21 cellular contexts compared by ENCODE assay signal in the genomic region with DNA sequence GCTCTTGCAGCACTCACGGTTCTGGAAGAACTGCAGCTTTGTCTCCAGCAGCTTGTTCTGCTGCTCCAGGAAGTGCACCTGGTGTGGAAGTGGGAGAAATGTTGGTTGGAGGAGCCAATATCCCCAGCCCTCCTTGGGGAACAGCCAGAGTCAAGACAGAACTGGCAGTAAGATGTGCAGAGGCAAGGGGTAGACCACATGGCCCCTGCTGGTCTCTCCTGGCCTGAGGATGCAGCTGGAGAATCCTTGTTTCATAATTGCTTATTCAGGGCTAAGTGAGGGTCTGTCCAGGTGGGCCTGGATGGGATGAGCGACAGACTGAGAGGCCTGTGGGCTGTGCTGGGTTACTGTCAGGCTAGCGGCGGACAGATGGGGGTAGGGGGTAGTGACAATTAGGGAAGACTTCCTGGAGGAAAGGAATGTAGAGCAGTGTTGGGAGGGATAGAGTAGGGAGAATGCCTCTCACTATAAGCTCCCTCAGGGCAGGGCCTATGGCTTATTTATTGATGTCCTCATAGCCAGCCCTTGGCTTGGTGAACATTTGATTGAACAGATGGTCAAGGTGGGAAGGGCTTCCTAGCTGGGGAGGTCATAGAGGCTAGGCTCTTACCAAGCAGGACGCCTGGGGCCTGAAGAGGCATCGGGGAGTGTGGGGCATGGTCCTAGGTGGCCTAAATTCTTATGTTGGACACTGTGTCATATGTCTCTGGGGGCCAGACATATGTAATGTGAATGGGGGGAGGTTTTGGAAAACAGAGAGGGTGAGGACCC. TPM values are rescaled to one million over a fixed set of nuclear protein-coding genes. Genes with fewer than 3 reads are reported as not detected.
DNase-seq lines count a peak whose midpoint lies in the region; ATAC-seq and TF ChIP-seq lines count a peak whose summit lies in the region.
"Had no signal": no experiment of that assay in that cellular context is flagged by ENCODE, and none has a peak within 500 bp of the region (broad histone marks: within the 10 kb centered on the region; RNA-seq: fewer than 3 reads in every experiment).

No MANE protein-coding gene starts in this region.

- H3K36me3 Mint-ChIP-seq in MCF 10A (ENCODE audit: insufficient read depth, unreplicated experiment): peaks cover 5% of the 10 kb centered on the region
- no peaks in the 10 kb centered on the region for H3K36me3 Mint-ChIP-seq in stimulated activated naive B cell treated with anti-CD40 and anti-IgM and Interleukin-4, amounts not matched to agents 10 μg/mL and 1 μg/mL and 100 μg/mL, for 72 hours
- H3K36me3 Mint-ChIP-seq: CD8-positive, alpha-beta memory T cell; IgD-negative memory B cell had no signal

- H3K79me2 ChIP-seq in mammary epithelial cell (ENCODE audit: insufficient read depth, low read length): no peaks in the 10 kb centered on the region
- H3K79me2 ChIP-seq in osteoblast (ENCODE audit: insufficient read depth, low read length): no peaks in the 10 kb centered on the region

- intact Hi-C loops in MCF 10A (cut with micrococcal nuclease): no loop called here
- intact Hi-C loops in mammary epithelial cell (cut with micrococcal nuclease): no loop called here

- H3K9ac ChIP-seq in mammary epithelial cell (ENCODE audit: insufficient read depth, low read length): no peak overlapping the region
- H3K9ac ChIP-seq: BLaER1 treated with 17β-estradiol and CSF1 and Interleukin-3, amounts not matched to agents 10 nM and 100 nM had no signal

- in situ Hi-C loops in mammary epithelial cell (cut with MboI; ENCODE audit: low sequenced_read_pairs in 2 of 2): no loop called here

- no peaks in the 10 kb centered on the region for H3K27me3 Mint-ChIP-seq in MCF 10A (ENCODE audit: insufficient read depth, unreplicated experiment)
- peaks cover 71 to 78% of the 10 kb centered on the region in 2 donors for H3K27me3 Mint-ChIP-seq in stimulated activated naive B cell treated with anti-CD40 and anti-IgM and Interleukin-4, amounts not matched to agents 10 μg/mL and 1 μg/mL and 100 μg/mL, for 72 hours

- BruUV-seq in MCF 10A (replicated peaks; lab: Mats Ljungman, UMichigan) (no TSS peak), mammary epithelial cell (replicated peaks; lab: Mats Ljungman, UMichigan) (no TSS peak)

- H3K4me1 ChIP-seq in mammary epithelial cell (ENCODE audit: insufficient read depth, low read length) (no peaks in the 10 kb centered on the region), RWPE2 (ENCODE audit: insufficient read depth, poor library complexity, severe bottlenecking) (no peaks in the 10 kb centered on the region), osteoblast (ENCODE audit: insufficient read depth, low read length) (peaks cover 20% of the 10 kb centered on the region)

- peaks cover 4% of the 10 kb centered on the region for H4K20me1 ChIP-seq in mammary epithelial cell (ENCODE audit: insufficient read depth, low read length)
- no peaks in the 10 kb centered on the region for H4K20me1 ChIP-seq in osteoblast (ENCODE audit: insufficient read depth, low read length)
- H4K20me1 ChIP-seq: BLaER1 treated with 17β-estradiol and CSF1 and Interleukin-3, amounts not matched to agents 10 nM and 100 nM had no signal

- H3K27ac ChIP-seq in mammary epithelial cell (ENCODE audit: insufficient read depth, low read depth, low read length) (no peak overlapping the region), RWPE2 (ENCODE audit: poor library complexity, severe bottlenecking) (no peak overlapping the region), osteoblast (ENCODE audit: low read depth, low read length) (no peak overlapping the region)
- H3K27ac ChIP-seq: BLaER1 treated with 17β-estradiol and CSF1 and Interleukin-3, amounts not matched to agents 10 nM and 100 nM; SJCRH30 had no signal

- no peak overlapping the region for H2AFZ ChIP-seq in mammary epithelial cell (ENCODE audit: low read depth, low read length)
- no peak overlapping the region for H2AFZ ChIP-seq in osteoblast (ENCODE audit: low read length)

- WGBS in mammary epithelial cell (ENCODE audit: low coverage, missing lambda C conversion rate): 92% methylated on average over 6 of the region's 6 CpGs

- H3K4me3 ChIP-seq in mammary epithelial cell (replicated peaks in 1 of 3; ENCODE audit: insufficient read depth in 1 of 3, low read depth in 2 of 3, low read length in 3 of 3) (no peak overlapping the region), RWPE2 (ENCODE audit: severe bottlenecking) (no peak overlapping the region), osteoblast (ENCODE audit: insufficient read depth, low read length) (no peak overlapping the region)
- H3K4me3 ChIP-seq: BLaER1 treated with 17β-estradiol and CSF1 and Interleukin-3, amounts not matched to agents 10 nM and 100 nM; HAP-1; MG63; SJCRH30 had no signal

- H3K36me3 ChIP-seq in mammary epithelial cell (ENCODE audit: insufficient read depth, low read length) (no peaks in the 10 kb centered on the region), RWPE2 (ENCODE audit: low read depth) (no peaks in the 10 kb centered on the region), osteoblast (ENCODE audit: insufficient read depth, low read length) (no peaks in the 10 kb centered on the region)
- H3K36me3 ChIP-seq: BLaER1 treated with 17β-estradiol and CSF1 and Interleukin-3, amounts not matched to agents 10 nM and 100 nM; HAP-1; SJCRH30 had no signal

- dilution Hi-C loops in mammary epithelial cell (cut with HindIII; ENCODE audit: low sequenced_read_pairs): no loop called here

- ATAC-seq in RWPE2 (ENCODE audit: low read depth) (no peak), left lobe of liver (no peak)
- no peak for ATAC-seq in stimulated activated naive B cell treated with anti-CD40 and anti-IgM and Interleukin-4, amounts not matched to agents 10 μg/mL and 1 μg/mL and 100 μg/mL, for 72 hours (replicated peaks)

- CTCF ChIA-PET in MCF 10A (lab: Yijun Ruan, JAX) (interaction anchor here (0.7 to 1.1 kb wide), 2 partner anchors 11 to 131 kb away, joined by 3 read pairs; no protein-coding TSS in a partner anchor), mammary epithelial cell (lab: Charles Lee; ENCODE audit: low non-redundant PET) (no interaction called here)

- H3K9me3 ChIP-seq in mammary epithelial cell (replicated peaks; ENCODE audit: insufficient read depth, low read length) (no peaks in the 10 kb centered on the region), RWPE2 (ENCODE audit: severe bottlenecking) (no peaks in the 10 kb centered on the region), osteoblast (ENCODE audit: low read depth, low read length) (no peaks in the 10 kb centered on the region)
- H3K9me3 ChIP-seq: HAP-1, MG63, SJCRH30 had no signal

- peaks cover 25% of the 10 kb centered on the region for H3K4me1 Mint-ChIP-seq in MCF 10A (ENCODE audit: insufficient read depth, unreplicated experiment)
- no peaks in the 10 kb centered on the region for H3K4me1 Mint-ChIP-seq in stimulated activated naive B cell treated with anti-CD40 and anti-IgM and Interleukin-4, amounts not matched to agents 10 μg/mL and 1 μg/mL and 100 μg/mL, for 72 hours
- H3K4me1 Mint-ChIP-seq: IgD-negative memory B cell had no signal

- TF ChIP-seq CTCF in MCF 10A (IDR thresholded peaks at IDR 0.05; ENCODE audit: unreplicated experiment) (no peak), mammary epithelial cell (conservative IDR thresholded peaks at IDR 0.05 in 1 of 2, IDR thresholded peaks at IDR 0.05 in 1 of 2; ENCODE audit: extremely low read depth in 1 of 2, insufficient read depth in 1 of 2, low read depth in 1 of 2, low read length in 2 of 2) (no peak), RWPE2 (IDR thresholded peaks at IDR 0.05; ENCODE audit: poor library complexity, severe bottlenecking) (no peak), osteoblast (IDR thresholded peaks at IDR 0.05; ENCODE audit: extremely low read depth, low read depth, low read length) (no peak)

- H3K9me3 Mint-ChIP-seq in MCF 10A (ENCODE audit: unreplicated experiment): no peaks in the 10 kb centered on the region
- H3K9me3 Mint-ChIP-seq in stimulated activated naive B cell treated with anti-CD40 and anti-IgM and Interleukin-4, amounts not matched to agents 10 μg/mL and 1 μg/mL and 100 μg/mL, for 72 hours: no peaks in the 10 kb centered on the region
- H3K9me3 Mint-ChIP-seq: CD8-positive, alpha-beta memory T cell; IgD-negative memory B cell had no signal

- H3K27me3 ChIP-seq in mammary epithelial cell (ENCODE audit: insufficient read depth, low read length) (no peaks in the 10 kb centered on the region), RWPE2 (ENCODE audit: insufficient read depth, poor library complexity, severe bottlenecking) (no peaks in the 10 kb centered on the region), osteoblast (ENCODE audit: insufficient read depth, low read length) (peaks cover 30% of the 10 kb centered on the region)
- H3K27me3 ChIP-seq: BLaER1 treated with 17β-estradiol and CSF1 and Interleukin-3, amounts not matched to agents 10 nM and 100 nM; MG63; SJCRH30 had no signal

- POLR2A ChIA-PET in MCF 10A (lab: Yijun Ruan, JAX): interaction anchor here (0.6 to 1.4 kb wide), 3 partner anchors 10 to 23 kb away, joined by 3 to 4 read pairs (median 3); a partner anchor contains a TSS

- DNase-seq in MCF 10A (ENCODE audit: unreplicated experiment): peak; percentile 45
- no peak for DNase-seq in mammary epithelial cell
- DNase-seq in RWPE2 (ENCODE audit: low spot score): peak; percentile 30
- DNase-seq in osteoblast (ENCODE audit: insufficient read length, low spot score, missing footprints): peak; percentile 58
- DNase-seq in left lobe of liver (ENCODE audit: low spot score): no peak
- no peak for DNase-seq in GM19238 (ENCODE audit: insufficient read length, low spot score)
- DNase-seq in stimulated activated naive B cell treated with anti-CD40 and anti-IgM and Interleukin-4, amounts not matched to agents 10 μg/mL and 1 μg/mL and 100 μg/mL, for 72 hours: no peak
- DNase-seq: CD8-positive, alpha-beta memory T cell; DMS79 treated with DMSO at 0.1 percent for 48 hours; Karpas-422; MG63; NCI-H1048; NCI-H146; NCI-H2029 treated with DMSO at 0.1 percent for 48 hours; NCI-H2171 treated with DMSO at 0.1 percent for 48 hours; NCI-H446 treated with DMSO at 0.1 percent for 48 hours; NCI-H82; SJCRH30 had no signal

- no peak overlapping the region for H3K4me3 Mint-ChIP-seq in MCF 10A (ENCODE audit: unreplicated experiment)
- H3K4me3 Mint-ChIP-seq in stimulated activated naive B cell treated with anti-CD40 and anti-IgM and Interleukin-4, amounts not matched to agents 10 μg/mL and 1 μg/mL and 100 μg/mL, for 72 hours: no peak overlapping the region
- H3K4me3 Mint-ChIP-seq: CD8-positive, alpha-beta memory T cell; IgD-negative memory B cell had no signal

- H3K4me2 ChIP-seq in mammary epithelial cell (ENCODE audit: insufficient read depth, low read depth, low read length) (no peak overlapping the region), osteoblast (ENCODE audit: insufficient read depth, low read length) (no peak overlapping the region)

- H3K27ac Mint-ChIP-seq in MCF 10A (ENCODE audit: low read depth, unreplicated experiment): no peak overlapping the region
- H3K27ac Mint-ChIP-seq in stimulated activated naive B cell treated with anti-CD40 and anti-IgM and Interleukin-4, amounts not matched to agents 10 μg/mL and 1 μg/mL and 100 μg/mL, for 72 hours: no peak overlapping the region

RNA-seq across cellular contexts. Expression of a gene that starts 18.1 kb away (rescaled TPM):
- total RNA-seq in MCF 10A (2022) (37.8 and 45.1 TPM in 2 replicates), mammary epithelial cell (10 to 100 TPM in 1 of 2 donors, 1 to 10 TPM in 1; 6.3 to 34.9 TPM), osteoblast (under 0.01 and 0.36 TPM in 2 replicates), left lobe of liver (not detected)
- polyA plus RNA-seq in mammary epithelial cell: 8.6 TPM
- 0.72 TPM for polyA minus RNA-seq in mammary epithelial cell
- polyA plus RNA-seq: CD8-positive, alpha-beta memory T cell; IgD-negative memory B cell had no signal

RNA-seq across cellular contexts. Expression of a gene that starts 23.3 kb away (rescaled TPM):
- 2,379 and 3,360 TPM in 2 replicates for total RNA-seq in MCF 10A (2022)
- total RNA-seq in mammary epithelial cell: 1,000 to 10,000 TPM; 2,215 to 3,387 TPM
- polyA plus RNA-seq in mammary epithelial cell: 3,281 TPM
- polyA minus RNA-seq in mammary epithelial cell: 4,390 TPM
- 20.9 and 27.9 TPM in 2 replicates for total RNA-seq in osteoblast
- 18.8 TPM for total RNA-seq in left lobe of liver
- polyA plus RNA-seq: CD8-positive, alpha-beta memory T cell; IgD-negative memory B cell had no signal

RNA-seq across cellular contexts. Expression of a gene that starts 35.0 kb away (rescaled TPM):
- total RNA-seq in MCF 10A (2022) (2,023 and 2,244 TPM in 2 replicates), mammary epithelial cell (100 to 1,000 TPM; 176 to 903 TPM), osteoblast (0.29 TPM in 1 of 2 replicates, not detected in the other), left lobe of liver (0.65 TPM)
- polyA plus RNA-seq in mammary epithelial cell: 90.5 TPM
- 21.9 TPM for polyA minus RNA-seq in mammary epithelial cell
- total RNA-seq: CD8-positive, alpha-beta memory T cell had no signal
- polyA plus RNA-seq: CD8-positive, alpha-beta memory T cell; IgD-negative memory B cell had no signal

Comparison
In these comparisons a context has a peak if more than half of its experiments do, and no peak if none do; other contexts are left out.
1. DNase-seq: peak in MCF 10A (single experiment), RWPE2 (single experiment) and osteoblast (single experiment); none in mammary epithelial cell (single experiment), left lobe of liver (single experiment), GM19238 (single experiment) and stimulated activated naive B cell treated with anti-CD40 and anti-IgM and Interleukin-4, amounts not matched to agents 10 μg/mL and 1 μg/mL and 100 μg/mL, for 72 hours (single experiment).
2. RNA of a gene that starts 23.3 kb away (total RNA-seq): 2,215 to 3,387 TPM in mammary epithelial cell and 2,379 to 3,360 TPM in MCF 10A; 20.9 to 27.9 TPM in osteoblast and 18.8 TPM in left lobe of liver (single experiment); every median in the first group is over 10 times any median in the second.
3. RNA of a gene that starts 35.0 kb away (total RNA-seq): 2,023 to 2,244 TPM in MCF 10A and 176 to 903 TPM in mammary epithelial cell; 0.65 TPM in left lobe of liver (single experiment) and 0.29 TPM in osteoblast; every median in the first group is over 100 times any median in the second.